Comparison of ENCODE assay signal across 22 cellular contexts in the genomic region with DNA sequence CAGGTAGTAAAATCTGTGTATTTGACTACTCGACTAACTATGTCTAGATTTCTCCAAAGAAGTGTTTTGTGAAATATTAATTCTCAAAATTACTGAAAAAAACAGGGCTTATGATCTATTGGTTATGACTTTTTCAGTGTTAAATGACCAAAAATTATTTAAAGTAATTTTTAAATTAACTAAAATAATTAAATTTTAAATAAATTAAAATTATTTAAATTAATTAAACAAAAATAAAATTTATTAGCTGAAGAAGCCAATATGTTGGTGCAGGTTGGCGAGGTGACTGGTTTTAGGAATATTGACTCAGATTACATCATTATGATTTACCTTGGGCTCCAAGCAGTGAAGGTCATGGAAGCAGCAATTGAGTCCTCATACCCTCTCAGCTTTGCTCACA.
"Had no signal": no experiment of that assay in that cellular context is flagged by ENCODE, and none has a peak within 500 bp of the region (broad histone marks: within the 10 kb centered on the region; RNA-seq: fewer than 3 reads in every experiment).

No MANE protein-coding gene starts in this region.

- H3K4me3 ChIP-seq: cardiac muscle cell, testis had no signal

- H3K27ac Mint-ChIP-seq: activated CD4-positive, alpha-beta T cell treated with anti-CD3 and anti-CD28 coated beads, Interleukin-2, amount 10 ng/mL, durations not matched to agents 24 days and 14 days; activated CD8-positive, alpha-beta memory T cell treated with anti-CD3 and anti-CD28 coated beads, Interleukin-2, amount 10 ng/mL, durations not matched to agents 7 days and 5 days; activated CD8-positive, alpha-beta T cell treated with anti-CD3 and anti-CD28 coated beads for 36 hours; activated naive CD4-positive, alpha-beta T cell treated with anti-CD3 and anti-CD28 coated beads, Interleukin-2, amount 10 ng/mL, durations not matched to agents 7 days and 5 days; nephron; T-helper 17 cell; type B pancreatic cell had no signal

- H3K27me3 ChIP-seq: cardiac muscle cell, foreskin keratinocyte, neutrophil, testis had no signal

- H3K36me3 ChIP-seq: cardiac muscle cell, neutrophil had no signal

- H3K36me3 Mint-ChIP-seq: activated naive CD4-positive, alpha-beta T cell treated with anti-CD3 and anti-CD28 coated beads, Interleukin-2, amount 10 ng/mL, durations not matched to agents 7 days and 5 days; type B pancreatic cell had no signal

- H3K4me3 Mint-ChIP-seq: activated CD4-positive, alpha-beta T cell treated with anti-CD3 and anti-CD28 coated beads, Interleukin-2, amount 10 ng/mL, durations not matched to agents 24 days and 14 days; activated CD8-positive, alpha-beta memory T cell treated with anti-CD3 and anti-CD28 coated beads, Interleukin-2, amount 10 ng/mL, durations not matched to agents 7 days and 5 days; activated CD8-positive, alpha-beta T cell treated with anti-CD3 and anti-CD28 coated beads for 36 hours; activated naive CD4-positive, alpha-beta T cell treated with anti-CD3 and anti-CD28 coated beads, Interleukin-2, amount 10 ng/mL, durations not matched to agents 7 days and 5 days; nephron; T-helper 17 cell; type B pancreatic cell had no signal

- H3K27me3 Mint-ChIP-seq: activated CD8-positive, alpha-beta memory T cell treated with anti-CD3 and anti-CD28 coated beads, Interleukin-2, amount 10 ng/mL, durations not matched to agents 7 days and 5 days; T-helper 17 cell; type B pancreatic cell had no signal

- ATAC-seq: activated CD4-positive, CD25-positive, alpha-beta regulatory T cell treated with anti-CD3 and anti-CD28 coated beads, Interleukin-2, amount 50 U/mL, for 24 hours; activated CD8-positive, alpha-beta memory T cell treated with anti-CD3 and anti-CD28 coated beads, Interleukin-2, amount 10 ng/mL, durations not matched to agents 7 days and 5 days; activated CD8-positive, alpha-beta T cell treated with anti-CD3 and anti-CD28 coated beads for 36 hours; left ventricle myocardium superior; sciatic nerve; T-helper 17 cell had no signal

- H3K9me3 Mint-ChIP-seq: activated CD8-positive, alpha-beta T cell treated with anti-CD3 and anti-CD28 coated beads for 36 hours; activated naive CD4-positive, alpha-beta T cell treated with anti-CD3 and anti-CD28 coated beads, Interleukin-2, amount 10 ng/mL, durations not matched to agents 7 days and 5 days; nephron; type B pancreatic cell had no signal

- H3K4me1 ChIP-seq: testis had no signal

- H3K4me1 Mint-ChIP-seq: nephron, T-helper 17 cell had no signal

- H3K27ac ChIP-seq: cardiac muscle cell, neutrophil, testis had no signal

- H3K9me3 ChIP-seq: neutrophil, testis had no signal

- DNase-seq: activated CD4-positive, alpha-beta T cell treated with anti-CD3 and anti-CD28 coated beads, Interleukin-2, amount 10 ng/mL, durations not matched to agents 24 days and 14 days; activated CD8-positive, alpha-beta memory T cell treated with anti-CD3 and anti-CD28 coated beads, Interleukin-2, amount 10 ng/mL, durations not matched to agents 7 days and 5 days; activated CD8-positive, alpha-beta T cell treated with anti-CD3 and anti-CD28 coated beads for 36 hours; activated effector memory CD4-positive, alpha-beta T cell treated with anti-CD3 and anti-CD28 coated beads, Interleukin-2, amount 50 U/mL, for 16 hours; activated naive CD4-positive, alpha-beta T cell treated with anti-CD3 and anti-CD28 coated beads, Interleukin-2, amount 10 ng/mL, durations not matched to agents 7 days and 5 days; activated T-cell treated with anti-CD3 and anti-CD28 coated beads for 4 hours; amygdala; glutamatergic neuron; hippocampal formation; left ventricle myocardium superior; stimulated activated CD4-positive, alpha-beta T cell treated with anti-CD3 and anti-CD28 coated beads, Interleukin-2, amount 100 ng/mL, for 48 hours; stimulated activated naive CD4-positive, alpha-beta T cell; SW 1271; T-helper 17 cell; testis had no signal
